1 cellular context compared by ENCODE assay signal in genomic region chr5:75336625-75337336, GRCh38.
TF ChIP-seq lines count a peak whose summit lies in the region.

Gene HMGCR, plus strand, starts transcription at chr5:75337220. Its CDS starts 5,386 bp downstream, at chr5:75342606.

TF ChIP-seq in HepG2, 621 proteins besides CTCF, POLR2A, EP300 and RAD21 (continued from another document and continues in another):
- TF ChIP-seq HMGXB3 (CRISPR knock-in tag; IDR thresholded peaks at IDR 0.05; ENCODE audit: borderline replicate concordance) (peak; percentile 83), ZNF678 (CRISPR knock-in tag; IDR thresholded peaks at IDR 0.05) (no peak), MIER3 (CRISPR knock-in tag; IDR thresholded peaks at IDR 0.05; ENCODE audit: borderline replicate concordance) (peak; percentile 80; the same call in 1 of the 2 replicates), SUZ12 (IDR thresholded peaks at IDR 0.05; ENCODE audit: low read depth, low read length) (no peak), ATF1 (CRISPR knock-in tag; IDR thresholded peaks at IDR 0.05) (peak; percentile 95), ZNF652 (CRISPR knock-in tag; IDR thresholded peaks at IDR 0.05; ENCODE audit: borderline replicate concordance, low read depth) (no peak), BRD4 (CRISPR knock-in tag; IDR thresholded peaks at IDR 0.05) (peak; percentile 78), PAF1 (CRISPR knock-in tag; IDR thresholded peaks at IDR 0.05) (no peak), HNF4A (CRISPR knock-in tag; IDR thresholded peaks at IDR 0.05) (0 out of 2 replicates have a peak, but pooled peaks have one; percentile 13), SMC3 (IDR thresholded peaks at IDR 0.05; ENCODE audit: low read length) (no peak; the same call in 1 of the 2 replicates), ZNF850 (CRISPR knock-in tag; conservative IDR thresholded peaks at IDR 0.05) (no peak), TFDP2 (CRISPR knock-in tag; IDR thresholded peaks at IDR 0.05) (peak; percentile 60; the same call in 1 of the 2 replicates), ISL2 (CRISPR knock-in tag; IDR thresholded peaks at IDR 0.05) (no peak; the same call in none of the 2 replicates), ZNF619 (CRISPR knock-in tag; IDR thresholded peaks at IDR 0.05) (peak; percentile 29; the same call in 1 of the 2 replicates), ZNF318 (CRISPR knock-in tag; IDR thresholded peaks at IDR 0.05) (no peak), HDAC1 (CRISPR knock-in tag; IDR thresholded peaks at IDR 0.05) (peak; percentile 94), ZNF687 (CRISPR knock-in tag; IDR thresholded peaks at IDR 0.05) (peak; percentile 89), REST (IDR thresholded peaks at IDR 0.05; ENCODE audit: borderline replicate concordance in 1 of 2, low read depth in 1 of 2, low read length in 2 of 2) (peak; percentile 44 to 85), ZNF775 (CRISPR knock-in tag; IDR thresholded peaks at IDR 0.05; ENCODE audit: borderline replicate concordance) (no peak), ZNF484 (CRISPR knock-in tag; IDR thresholded peaks at IDR 0.05; ENCODE audit: borderline replicate concordance, low read depth) (no peak), EED (CRISPR knock-in tag; IDR thresholded peaks at IDR 0.05) (no peak), PHF5A (CRISPR knock-in tag; IDR thresholded peaks at IDR 0.05; ENCODE audit: low read depth, unreplicated experiment) (peak; percentile 19), PRDM15 (CRISPR knock-in tag; IDR thresholded peaks at IDR 0.05) (no peak), TEAD2 (CRISPR knock-in tag; IDR thresholded peaks at IDR 0.05) (no peak), ZNF350 (CRISPR knock-in tag; IDR thresholded peaks at IDR 0.05; ENCODE audit: borderline replicate concordance, low read depth) (peak; percentile 87; the same call in 1 of the 2 replicates)
